In genomic region chr19:10874019-10874418, GRCh38 we compare ENCODE assay signal across 9 cellular contexts. TPM values are rescaled to one million over a fixed set of nuclear protein-coding genes. Genes with fewer than 3 reads are reported as not detected.
DNase-seq lines count a peak whose midpoint lies in the region; ATAC-seq, FAIRE-seq and TF ChIP-seq lines count a peak whose summit lies in the region.
"Had no signal": no experiment of that assay in that cellular context is flagged by ENCODE, and none has a peak within 500 bp of the region (broad histone marks: within the 10 kb centered on the region; RNA-seq: fewer than 3 reads in every experiment).

No MANE protein-coding gene starts in this region.

- H3K4me3 Mint-ChIP-seq in stimulated activated naive CD8-positive, alpha-beta T cell treated with anti-CD3 and anti-CD28 coated beads, Interleukin-15, Interleukin-2, amounts not matched to agents 100 ng/mL and 50 ng/mL, for 24 hours = peak overlapping the region; percentile 47
- peak overlapping the region; percentile 79 for H3K4me3 Mint-ChIP-seq in type B pancreatic cell

- H4K20me1 ChIP-seq in GM12878 (ENCODE audit: control insufficient read depth, insufficient read depth) = no peaks in the 10 kb centered on the region

- intact Hi-C loops in GM12878 (cut with micrococcal nuclease; ENCODE audit: unreplicated experiment) = loop anchor here (10.0 kb wide), 1 partner anchor 691 kb away; no protein-coding TSS in a partner anchor

- 43% methylated on average over 1 of the region's 1 CpG for WGBS in GM12878 (ENCODE audit: insufficient coverage, insufficient replicate concordance, low lambda C conversion rate, missing lambda C conversion rate)

- POLR2A ChIA-PET in GM12878 (lab: Charles Lee) = interaction anchor here (0.6 to 1.4 kb wide), 5 partner anchors 15 to 219 kb away, joined by 4 to 10 read pairs (median 6); no protein-coding TSS in a partner anchor

- peaks cover 51% of the 10 kb centered on the region for H3K4me1 ChIP-seq in GM12878 (ENCODE audit: control insufficient read depth, insufficient read depth, low read length)

- no peak for TF ChIP-seq POLR2A in GM12878 (IDR thresholded peaks at IDR 0.05; ENCODE audit: low read depth, low read length)

- H3K36me3 ChIP-seq in GM12878 (ENCODE audit: control insufficient read depth in 2 of 2, insufficient read depth in 2 of 2, low read length in 1 of 2) = no peaks in the 10 kb centered on the region

- TF ChIP-seq CTCF in GM12878 (IDR thresholded peaks at IDR 0.05 in 2 of 3, conservative IDR thresholded peaks at IDR 0.05 in 1 of 3; ENCODE audit: control insufficient read depth in 2 of 3, extremely low read depth in 1 of 3, insufficient read depth in 1 of 3, low read depth in 3 of 3, low read length in 3 of 3) (no peak), type B pancreatic cell (conservative IDR thresholded peaks at IDR 0.05) (no peak)

- RAD21 ChIA-PET in GM12878 (lab: Charles Lee; ENCODE audit: unreplicated experiment) = interaction anchor here (1.0 to 4.4 kb wide), 4 partner anchors 14 to 217 kb away, joined by 3 to 42 read pairs (median 9); partner anchors contain the start of gene LDLR

- H3K4me3 ChIP-seq in GM12878 = peak overlapping the region; percentile 38
- H3K4me3 ChIP-seq: HAP-1 had no signal

- CTCF ChIA-PET in GM12878 (lab: Yijun Ruan, JAX) = interaction anchor here (0.8 to 3.9 kb wide), 9 partner anchors 10 to 223 kb away, joined by 3 to 24 read pairs (median 4); partner anchors contain the start of gene TMED1

- H3K36me3 Mint-ChIP-seq in stimulated activated naive CD8-positive, alpha-beta T cell treated with anti-CD3 and anti-CD28 coated beads, Interleukin-15, Interleukin-2, amounts not matched to agents 100 ng/mL and 50 ng/mL, for 24 hours (ENCODE audit: low read depth) = peaks cover 1% of the 10 kb centered on the region
- peaks cover under 1% of the 10 kb centered on the region for H3K36me3 Mint-ChIP-seq in type B pancreatic cell

- TF ChIP-seq RAD21 in GM12878 (IDR thresholded peaks at IDR 0.05; ENCODE audit: insufficient read depth, low read depth, low read length) = no peak

- no peak for ATAC-seq in stimulated activated naive CD8-positive, alpha-beta T cell treated with anti-CD3 and anti-CD28 coated beads, Interleukin-15, Interleukin-2, amounts not matched to agents 100 U/mL and 50 U/mL, for 24 hours
- ATAC-seq in GM12878 (no peak), HG02759 (IDR thresholded peaks at IDR 0.05; ENCODE audit: unreplicated experiment) (no peak), HG03521 (IDR thresholded peaks at IDR 0.05; ENCODE audit: unreplicated experiment) (no peak)

- peaks cover 53% of the 10 kb centered on the region for H3K4me1 Mint-ChIP-seq in stimulated activated naive CD8-positive, alpha-beta T cell treated with anti-CD3 and anti-CD28 coated beads, Interleukin-15, Interleukin-2, amounts not matched to agents 100 ng/mL and 50 ng/mL, for 24 hours (ENCODE audit: low read depth)
- H3K4me1 Mint-ChIP-seq in type B pancreatic cell (ENCODE audit: unreplicated experiment) = peaks cover 23% of the 10 kb centered on the region

- DNase-seq in stimulated activated naive CD8-positive, alpha-beta T cell treated with anti-CD3 and anti-CD28 coated beads, Interleukin-15, Interleukin-2, amounts not matched to agents 100 U/mL and 50 U/mL, for 24 hours = no peak
- DNase-seq in GM12878 (ENCODE audit: low read depth, low spot score) = no peak
- no peak for DNase-seq in type B pancreatic cell (ENCODE audit: extremely low spot score, unreplicated experiment)
- DNase-seq: MV-4-11, NCI-H526 had no signal

- no peak overlapping the region for H3K27ac Mint-ChIP-seq in stimulated activated naive CD8-positive, alpha-beta T cell treated with anti-CD3 and anti-CD28 coated beads, Interleukin-15, Interleukin-2, amounts not matched to agents 100 ng/mL and 50 ng/mL, for 24 hours
- peak overlapping the region; percentile 88 for H3K27ac Mint-ChIP-seq in type B pancreatic cell

- SMC1A ChIA-PET in GM12878 (lab: Charles Lee; ENCODE audit: uncharacterized antibody, unreplicated experiment) = interaction anchor here (0.7 to 4.5 kb wide), 7 partner anchors 10 to 156 kb away, joined by 3 to 28 read pairs (median 9); partner anchors contain the start of genes DNM2 and TMED1

- no peaks in the 10 kb centered on the region for H3K27me3 ChIP-seq in GM12878 (replicated peaks in 1 of 2; ENCODE audit: control insufficient read depth in 2 of 2, insufficient read depth in 2 of 2, low read length in 1 of 2)

- in situ Hi-C loops in GM12878 (cut with MboI) = no loop called here

- no peaks in the 10 kb centered on the region for H3K9me3 Mint-ChIP-seq in stimulated activated naive CD8-positive, alpha-beta T cell treated with anti-CD3 and anti-CD28 coated beads, Interleukin-15, Interleukin-2, amounts not matched to agents 100 ng/mL and 50 ng/mL, for 24 hours
- no peaks in the 10 kb centered on the region for H3K9me3 Mint-ChIP-seq in type B pancreatic cell

- H3K79me2 ChIP-seq in GM12878 (ENCODE audit: control insufficient read depth, insufficient read depth, low read length) = peaks cover 66% of the 10 kb centered on the region

- no peak for TF ChIP-seq EP300 in GM12878 (IDR thresholded peaks at IDR 0.05; ENCODE audit: borderline replicate concordance in 1 of 2, control insufficient read depth in 1 of 2, low read depth in 2 of 2, low read length in 2 of 2)

- H3K4me2 ChIP-seq in GM12878 (ENCODE audit: control insufficient read depth, insufficient read depth) = peak overlapping the region; percentile 56

- peak overlapping the region; percentile 90 for H3K27ac ChIP-seq in GM12878 (ENCODE audit: control insufficient read depth, insufficient read depth)

- no peaks in the 10 kb centered on the region for H3K27me3 Mint-ChIP-seq in stimulated activated naive CD8-positive, alpha-beta T cell treated with anti-CD3 and anti-CD28 coated beads, Interleukin-15, Interleukin-2, amounts not matched to agents 100 ng/mL and 50 ng/mL, for 24 hours
- H3K27me3 Mint-ChIP-seq in type B pancreatic cell = no peaks in the 10 kb centered on the region

- H2AFZ ChIP-seq in GM12878 (ENCODE audit: control insufficient read depth, low read depth, low read length) = no peak overlapping the region

- no peak for FAIRE-seq in GM12878 (lab: Jason Lieb, UNC)

- H3K9ac ChIP-seq in GM12878 (ENCODE audit: control insufficient read depth, insufficient read depth, low read length) = peak overlapping the region; percentile 78; the same call in 1 of the 2 replicates

- H3K9me3 ChIP-seq in GM12878 (replicated peaks; ENCODE audit: control insufficient read depth, insufficient read depth, low read length) = no peaks in the 10 kb centered on the region
- H3K9me3 ChIP-seq: HAP-1 had no signal

- BruUV-seq in GM12878 (replicated peaks; lab: Mats Ljungman, UMichigan) = TSS peak; percentile 28

RNA-seq across cellular contexts. Expression of gene CARM1, which starts 2.7 kb away (rescaled TPM):
- 38.1 and 42.1 TPM in 2 replicates for total RNA-seq in GM12878 (2013; cell fraction: nucleolus; rRNA removed)
- 44.0 and 56.8 TPM in 2 replicates for total RNA-seq in GM12878 (2014; rRNA removed)
- 26.8 and 30.9 TPM in 2 replicates for total RNA-seq in GM12878 (2014; rRNA removed; fragmentation: Illumina TruSeq; extraction: Trizol)
- total RNA-seq in GM12878 (2021) = 115 and 116 TPM in 2 replicates
- polyA plus RNA-seq in GM12878 (2011; ENCODE audit: low read depth) = 22.4 TPM
- polyA plus RNA-seq in GM12878 (2011; rRNA removed) = 17.7 and 48.6 TPM in 2 replicates
- polyA plus RNA-seq in GM12878 (2011; cell fraction: cytosol; rRNA removed) = 50.4 and 74.2 TPM in 2 replicates
- 121 and 141 TPM in 2 replicates for polyA plus RNA-seq in GM12878 (2011; cell fraction: nucleus; rRNA removed)
- polyA plus RNA-seq in GM12878 (2012) = 55.3 and 65.7 TPM in 2 replicates
- 33.0 and 63.5 TPM in 2 replicates for polyA plus RNA-seq in GM12878 (2014; fragmentation: Illumina TruSeq; extraction: Trizol)
- under 1 TPM; 0.45 to 0.49 TPM for polyA plus RNA-seq in GM12878 (2014; fragmentation: Nextera tagmentation; extraction: Ambion mirVana)
- polyA plus RNA-seq in GM12878 (2014; rRNA removed) = 95.6 and 113 TPM in 2 replicates
- polyA plus RNA-seq in GM12878 (2016; fragmentation: Nextera tagmentation; extraction: Ambion mirVana) = 10 to 100 TPM; 10.1 to 12.0 TPM
- polyA minus RNA-seq in GM12878 (2011; rRNA and poly(A)+ RNA removed) = 35.9 and 56.0 TPM in 2 replicates
- 29.0 and 34.2 TPM in 2 replicates for polyA minus RNA-seq in GM12878 (2011; cell fraction: cytosol; rRNA and poly(A)+ RNA removed)
- polyA minus RNA-seq in GM12878 (2011; cell fraction: nucleus; rRNA and poly(A)+ RNA removed) = 15.0 and 29.0 TPM in 2 replicates
- total RNA-seq in type B pancreatic cell (ENCODE audit: low replicate concordance) = 81.9 and 104 TPM in 2 replicates

RNA-seq across cellular contexts. Expression of gene C19orf38, which starts 25.8 kb away (rescaled TPM):
- total RNA-seq in GM12878 (2013; cell fraction: nucleolus; rRNA removed) = 12.2 and 13.1 TPM in 2 replicates
- total RNA-seq in GM12878 (2014; rRNA removed) = 6.5 and 6.9 TPM in 2 replicates
- 7.5 and 7.6 TPM in 2 replicates for total RNA-seq in GM12878 (2014; rRNA removed; fragmentation: Illumina TruSeq; extraction: Trizol)
- 5.3 and 6.5 TPM in 2 replicates for total RNA-seq in GM12878 (2021)
- 3.5 TPM for polyA plus RNA-seq in GM12878 (2011; ENCODE audit: low read depth)
- 1.8 and 3.0 TPM in 2 replicates for polyA plus RNA-seq in GM12878 (2011; rRNA removed)
- 4.1 and 4.6 TPM in 2 replicates for polyA plus RNA-seq in GM12878 (2011; cell fraction: cytosol; rRNA removed)
- 2.1 and 2.7 TPM in 2 replicates for polyA plus RNA-seq in GM12878 (2011; cell fraction: nucleus; rRNA removed)
- polyA plus RNA-seq in GM12878 (2012) = 5.8 and 7.9 TPM in 2 replicates
- polyA plus RNA-seq in GM12878 (2014; fragmentation: Illumina TruSeq; extraction: Trizol) = 2.4 and 6.0 TPM in 2 replicates
- polyA plus RNA-seq in GM12878 (2014; fragmentation: Nextera tagmentation; extraction: Ambion mirVana) = 1 to 10 TPM; 2.6 to 4.8 TPM
- 6.3 and 6.7 TPM in 2 replicates for polyA plus RNA-seq in GM12878 (2014; rRNA removed)
- polyA plus RNA-seq in GM12878 (2016; fragmentation: Nextera tagmentation; extraction: Ambion mirVana) = 1 to 10 TPM; 4.2 to 4.8 TPM
- 1.5 and 2.5 TPM in 2 replicates for polyA minus RNA-seq in GM12878 (2011; rRNA and poly(A)+ RNA removed)
- polyA minus RNA-seq in GM12878 (2011; cell fraction: cytosol; rRNA and poly(A)+ RNA removed) = 1.2 and 1.6 TPM in 2 replicates
- 0.60 and 1.6 TPM in 2 replicates for polyA minus RNA-seq in GM12878 (2011; cell fraction: nucleus; rRNA and poly(A)+ RNA removed)
- 0.45 and 1.1 TPM in 2 replicates for total RNA-seq in type B pancreatic cell (ENCODE audit: low replicate concordance)

RNA-seq across cellular contexts. Expression of gene TMED1, which starts 38.0 kb away (rescaled TPM):
- total RNA-seq in GM12878 (2013; cell fraction: nucleolus; rRNA removed) = 9.3 and 10.1 TPM in 2 replicates
- total RNA-seq in GM12878 (2014; rRNA removed) (14.9 TPM in 2 replicates), GM12878 (2014; rRNA removed; fragmentation: Illumina TruSeq; extraction: Trizol) (9.1 and 9.2 TPM in 2 replicates), GM12878 (2021) (15.7 and 15.8 TPM in 2 replicates), type B pancreatic cell (ENCODE audit: low replicate concordance) (23.0 and 30.9 TPM in 2 replicates)
- 6.3 TPM for polyA plus RNA-seq in GM12878 (2011; ENCODE audit: low read depth)
- polyA plus RNA-seq in GM12878 (2011; rRNA removed) (11.2 and 15.7 TPM in 2 replicates), GM12878 (2014; fragmentation: Illumina TruSeq; extraction: Trizol) (2.6 and 4.1 TPM in 2 replicates), GM12878 (2014; fragmentation: Nextera tagmentation; extraction: Ambion mirVana) (1 to 10 TPM in 1 of 2 experiments, under 1 TPM in 1; 0.60 to 2.8 TPM), GM12878 (2014; rRNA removed) (9.8 and 12.2 TPM in 2 replicates), GM12878 (2016; fragmentation: Nextera tagmentation; extraction: Ambion mirVana) (10 to 100 TPM; 22.9 to 23.1 TPM)
- polyA plus RNA-seq in GM12878 (2011; cell fraction: cytosol; rRNA removed) = 18.3 and 28.8 TPM in 2 replicates
- polyA plus RNA-seq in GM12878 (2011; cell fraction: nucleus; rRNA removed) = 9.0 and 9.9 TPM in 2 replicates
- 14.9 and 17.2 TPM in 2 replicates for polyA plus RNA-seq in GM12878 (2012)
- 11.2 and 11.6 TPM in 2 replicates for polyA minus RNA-seq in GM12878 (2011; rRNA and poly(A)+ RNA removed)
- 5.0 and 8.6 TPM in 2 replicates for polyA minus RNA-seq in GM12878 (2011; cell fraction: cytosol; rRNA and poly(A)+ RNA removed)
- polyA minus RNA-seq in GM12878 (2011; cell fraction: nucleus; rRNA and poly(A)+ RNA removed) = 2.4 and 2.7 TPM in 2 replicates

RNA-seq across cellular contexts. Expression of gene YIPF2, which starts 54.4 kb away (rescaled TPM):
- 26.2 and 26.3 TPM in 2 replicates for total RNA-seq in GM12878 (2013; cell fraction: nucleolus; rRNA removed)
- 33.4 and 36.4 TPM in 2 replicates for total RNA-seq in GM12878 (2014; rRNA removed)
- 10.6 and 14.9 TPM in 2 replicates for total RNA-seq in GM12878 (2014; rRNA removed; fragmentation: Illumina TruSeq; extraction: Trizol)
- 26.5 and 28.4 TPM in 2 replicates for total RNA-seq in GM12878 (2021)
- 23.9 TPM for polyA plus RNA-seq in GM12878 (2011; ENCODE audit: low read depth)
- 10.0 and 17.2 TPM in 2 replicates for polyA plus RNA-seq in GM12878 (2011; rRNA removed)
- polyA plus RNA-seq in GM12878 (2011; cell fraction: cytosol; rRNA removed) = 34.7 and 43.9 TPM in 2 replicates
- 45.4 and 49.0 TPM in 2 replicates for polyA plus RNA-seq in GM12878 (2011; cell fraction: nucleus; rRNA removed)
- 45.0 and 45.2 TPM in 2 replicates for polyA plus RNA-seq in GM12878 (2012)
- 1.8 and 8.1 TPM in 2 replicates for polyA plus RNA-seq in GM12878 (2014; fragmentation: Illumina TruSeq; extraction: Trizol)
- polyA plus RNA-seq in GM12878 (2014; fragmentation: Nextera tagmentation; extraction: Ambion mirVana) = 1 to 10 TPM in 1 of 2 experiments, under 1 TPM in 1; 0.92 to 3.9 TPM
- polyA plus RNA-seq in GM12878 (2014; rRNA removed) = 31.7 and 38.9 TPM in 2 replicates
- 10 to 100 TPM; 18.1 to 19.6 TPM for polyA plus RNA-seq in GM12878 (2016; fragmentation: Nextera tagmentation; extraction: Ambion mirVana)
- polyA minus RNA-seq in GM12878 (2011; rRNA and poly(A)+ RNA removed) = 13.9 and 31.1 TPM in 2 replicates
- polyA minus RNA-seq in GM12878 (2011; cell fraction: cytosol; rRNA and poly(A)+ RNA removed) = 17.4 and 18.8 TPM in 2 replicates
- polyA minus RNA-seq in GM12878 (2011; cell fraction: nucleus; rRNA and poly(A)+ RNA removed) = 9.4 and 9.9 TPM in 2 replicates
- total RNA-seq in type B pancreatic cell (ENCODE audit: low replicate concordance) = 58.5 and 124 TPM in 2 replicates

RNA-seq across cellular contexts. Expression of gene TIMM29, which starts 54.6 kb away (rescaled TPM):
- 18.1 and 19.1 TPM in 2 replicates for total RNA-seq in GM12878 (2013; cell fraction: nucleolus; rRNA removed)
- total RNA-seq in GM12878 (2014; rRNA removed) (25.1 and 25.8 TPM in 2 replicates), GM12878 (2014; rRNA removed; fragmentation: Illumina TruSeq; extraction: Trizol) (11.0 TPM in 2 replicates), GM12878 (2021) (20.9 and 22.7 TPM in 2 replicates), type B pancreatic cell (ENCODE audit: low replicate concordance) (31.8 and 33.7 TPM in 2 replicates)
- 11.1 TPM for polyA plus RNA-seq in GM12878 (2011; ENCODE audit: low read depth)
- polyA plus RNA-seq in GM12878 (2011; rRNA removed) (9.6 and 10.2 TPM in 2 replicates), GM12878 (2014; fragmentation: Illumina TruSeq; extraction: Trizol) (6.2 and 8.2 TPM in 2 replicates), GM12878 (2014; fragmentation: Nextera tagmentation; extraction: Ambion mirVana) (1 to 10 TPM; 2.4 to 6.5 TPM), GM12878 (2014; rRNA removed) (15.9 and 17.6 TPM in 2 replicates), GM12878 (2016; fragmentation: Nextera tagmentation; extraction: Ambion mirVana) (10 to 100 TPM; 27.4 to 27.9 TPM)
- polyA plus RNA-seq in GM12878 (2011; cell fraction: cytosol; rRNA removed) = 10.5 and 14.1 TPM in 2 replicates
- polyA plus RNA-seq in GM12878 (2011; cell fraction: nucleus; rRNA removed) = 8.1 and 11.6 TPM in 2 replicates
- 15.7 and 16.8 TPM in 2 replicates for polyA plus RNA-seq in GM12878 (2012)
- 4.8 and 6.3 TPM in 2 replicates for polyA minus RNA-seq in GM12878 (2011; rRNA and poly(A)+ RNA removed)
- polyA minus RNA-seq in GM12878 (2011; cell fraction: cytosol; rRNA and poly(A)+ RNA removed) = 4.6 and 7.4 TPM in 2 replicates
- 3.3 and 6.9 TPM in 2 replicates for polyA minus RNA-seq in GM12878 (2011; cell fraction: nucleus; rRNA and poly(A)+ RNA removed)
